ENCODE assay signal across 21 cellular contexts in genomic region chr3:14298442-14298841, GRCh38.
DNase-seq lines count a peak whose midpoint lies in the region; ATAC-seq and TF ChIP-seq lines count a peak whose summit lies in the region.
"Had no signal": no experiment of that assay in that cellular context is flagged by ENCODE, and none has a peak within 500 bp of the region (broad histone marks: within the 10 kb centered on the region; RNA-seq: fewer than 3 reads in every experiment).

No MANE protein-coding gene starts in this region.

- H3K9me3 Mint-ChIP-seq in effector memory CD8-positive, alpha-beta T cell = no peaks in the 10 kb centered on the region
- no peaks in the 10 kb centered on the region for H3K9me3 Mint-ChIP-seq in activated T-cell treated with anti-CD3 and anti-CD28 coated beads, Interleukin-2, amount 50 U/mL, for 4 hours
- H3K9me3 Mint-ChIP-seq: CD4-positive, alpha-beta memory T cell; HFFc6 had no signal

- H3K9ac ChIP-seq in muscle layer of colon (ENCODE audit: low read length) = no peak overlapping the region
- H3K9ac ChIP-seq in stomach smooth muscle (ENCODE audit: low read length in 2 of 2) = peak overlapping the region; percentile 47 to 65
- H3K9ac ChIP-seq: KMS-11 had no signal

- H3K4me1 Mint-ChIP-seq in effector memory CD8-positive, alpha-beta T cell (ENCODE audit: low read depth in 2 of 2) = peaks cover 5 to 19% of the 10 kb centered on the region in 2 donors
- H3K4me1 Mint-ChIP-seq in activated T-cell treated with anti-CD3 and anti-CD28 coated beads, Interleukin-2, amount 50 U/mL, for 4 hours (ENCODE audit: low read depth) = peaks cover 4% of the 10 kb centered on the region

- peaks cover 2% of the 10 kb centered on the region for H3K36me3 Mint-ChIP-seq in effector memory CD8-positive, alpha-beta T cell (ENCODE audit: insufficient read depth)
- H3K36me3 Mint-ChIP-seq in activated T-cell treated with anti-CD3 and anti-CD28 coated beads, Interleukin-2, amount 50 U/mL, for 4 hours (ENCODE audit: insufficient read depth) = no peaks in the 10 kb centered on the region
- H3K36me3 Mint-ChIP-seq: CD4-positive, alpha-beta memory T cell had no signal

- no peaks in the 10 kb centered on the region for H3K27me3 Mint-ChIP-seq in effector memory CD8-positive, alpha-beta T cell
- peaks cover 11% of the 10 kb centered on the region for H3K27me3 Mint-ChIP-seq in activated T-cell treated with anti-CD3 and anti-CD28 coated beads, Interleukin-2, amount 50 U/mL, for 4 hours (ENCODE audit: low read depth)

- H3K27ac ChIP-seq in muscle layer of colon (ENCODE audit: low read depth, low read length) (peak overlapping the region; percentile 66), stomach smooth muscle (ENCODE audit: low read length) (peak overlapping the region; percentile 76)
- H3K27ac ChIP-seq: HL-60, KMS-11 had no signal

- H3K27me3 ChIP-seq in muscle layer of colon (ENCODE audit: control insufficient read depth in 1 of 2, insufficient read depth in 2 of 2, low read length in 2 of 2) (no peaks in the 10 kb centered on the region), stomach smooth muscle (ENCODE audit: control insufficient read depth in 1 of 2, insufficient read depth in 2 of 2, low read length in 2 of 2) (peaks cover 0 to 2% of the 10 kb centered on the region in 2 donors)
- H3K27me3 ChIP-seq: BE2C, MG63, Peyer's patch had no signal

- no peak overlapping the region for H3K27ac Mint-ChIP-seq in effector memory CD8-positive, alpha-beta T cell
- H3K27ac Mint-ChIP-seq: CD4-positive, alpha-beta memory T cell; HFFc6 had no signal

- ATAC-seq in effector memory CD8-positive, alpha-beta T cell (replicated peaks) = peak; percentile 14
- no peak for ATAC-seq in activated T-cell treated with anti-CD3 and anti-CD28 coated beads, Interleukin-2, amount 50 U/mL, for 4 hours

- no peaks in the 10 kb centered on the region for H3K9me3 ChIP-seq in muscle layer of colon (ENCODE audit: low read length)
- H3K9me3 ChIP-seq in stomach smooth muscle (ENCODE audit: control insufficient read depth in 2 of 2, low read length in 2 of 2) = no peaks in the 10 kb centered on the region
- H3K9me3 ChIP-seq: BE2C, MG63, Peyer's patch had no signal

- peak; percentile 33 for DNase-seq in RPMI8226
- no peak for DNase-seq in effector memory CD8-positive, alpha-beta T cell
- DNase-seq in SHP77 (lab: John Stamatoyannopoulos, UW) = no peak
- no peak for DNase-seq in activated T-cell treated with anti-CD3 and anti-CD28 coated beads, Interleukin-2, amount 50 U/mL, for 4 hours
- DNase-seq in foreskin fibroblast = no peak
- DNase-seq: BE2C; CD4-positive, alpha-beta memory T cell; DND-41; GDM1; HFFc6; MG63; NCI-H1105; NCI-H187; NCI-H2171; NCI-H82; Peyer's patch; SIG-M5 had no signal

- H3K4me3 ChIP-seq in muscle layer of colon (ENCODE audit: low read depth in 1 of 2, low read length in 2 of 2) = no peak overlapping the region
- H3K4me3 ChIP-seq in stomach smooth muscle (ENCODE audit: low read length in 2 of 2) = no peak overlapping the region
- H3K4me3 ChIP-seq in foreskin fibroblast (ENCODE audit: low read depth in 1 of 2, low read length in 2 of 2) = no peak overlapping the region
- H3K4me3 ChIP-seq: MG63, Peyer's patch had no signal

- TF ChIP-seq CTCF in foreskin fibroblast (IDR thresholded peaks at IDR 0.05; ENCODE audit: low read depth, low read length) = no peak

- no peak overlapping the region for H3K4me3 Mint-ChIP-seq in effector memory CD8-positive, alpha-beta T cell
- no peak overlapping the region for H3K4me3 Mint-ChIP-seq in activated T-cell treated with anti-CD3 and anti-CD28 coated beads, Interleukin-2, amount 50 U/mL, for 4 hours
- H3K4me3 Mint-ChIP-seq: CD4-positive, alpha-beta memory T cell; HFFc6 had no signal

- H3K36me3 ChIP-seq in muscle layer of colon (ENCODE audit: insufficient read depth, low read length) (no peaks in the 10 kb centered on the region), stomach smooth muscle (ENCODE audit: control insufficient read depth in 2 of 2, insufficient read depth in 2 of 2, low read length in 2 of 2) (no peaks in the 10 kb centered on the region)
- H3K36me3 ChIP-seq: BE2C, MG63, Peyer's patch had no signal

- H3K4me1 ChIP-seq in muscle layer of colon (ENCODE audit: insufficient read depth, low read length) = peaks cover 14% of the 10 kb centered on the region
- peaks cover 34% of the 10 kb centered on the region for H3K4me1 ChIP-seq in stomach smooth muscle (ENCODE audit: control insufficient read depth, insufficient read depth, low read length)
- H3K4me1 ChIP-seq: BE2C had no signal
